22 cellular contexts compared by ENCODE assay signal in the genomic region with DNA sequence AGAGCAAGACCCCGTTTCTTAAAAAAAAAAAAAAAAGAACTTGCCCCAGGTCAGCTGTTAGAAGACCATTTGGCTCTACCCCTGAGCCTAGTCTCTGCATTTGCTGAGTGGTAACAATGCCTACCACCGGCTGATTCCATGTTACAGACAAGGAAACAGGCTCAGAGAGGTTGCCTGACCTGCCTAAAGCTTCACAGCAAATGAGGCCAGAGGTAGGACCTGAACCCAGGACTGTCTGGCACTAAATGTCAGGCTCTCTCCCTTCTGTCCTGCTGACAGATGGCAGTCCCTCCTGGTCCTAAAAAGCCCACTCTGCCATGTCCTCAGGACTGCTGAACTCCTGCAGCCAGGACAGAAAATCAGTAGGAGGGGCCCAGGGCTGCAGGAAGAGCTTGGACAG. TPM values are rescaled to one million over a fixed set of nuclear protein-coding genes. Genes with fewer than 3 reads are reported as not detected.
DNase-seq lines count a peak whose midpoint lies in the region; ATAC-seq, FAIRE-seq and TF ChIP-seq lines count a peak whose summit lies in the region.
"Had no signal": no experiment of that assay in that cellular context is flagged by ENCODE, and none has a peak within 500 bp of the region (broad histone marks: within the 10 kb centered on the region; RNA-seq: fewer than 3 reads in every experiment).

No MANE protein-coding gene starts in this region.

- no peak overlapping the region for H4K91ac ChIP-seq in mesenchymal stem cell (ENCODE audit: low read length)

- no peak for TF ChIP-seq POLR2A in K562 (conservative IDR thresholded peaks at IDR 0.05)

- DNase-seq in H7: peak; percentile 12
- no peak for DNase-seq in K562 (ENCODE audit: extremely low read depth in 1 of 4, low spot score in 3 of 4)
- DNase-seq in mucosa of descending colon: no peak
- DNase-seq in mesenchymal stem cell: no peak
- DNase-seq: ACHN; BE2C; C1 segment of cervical spinal cord; CD4-positive, CD25-positive, alpha-beta regulatory T cell; CD8-positive, alpha-beta memory T cell; COR-L47; DMS 273 treated with DMSO at 0.1 percent for 48 hours; DMS53; DND-41; EL; HCEC 1CT; HFFc6; KG1 had no signal

- no peak overlapping the region for H3K23ac ChIP-seq in mesenchymal stem cell (ENCODE audit: low read length in 2 of 2)

- no peak overlapping the region for H3K14ac ChIP-seq in mesenchymal stem cell (ENCODE audit: low read length in 2 of 2)

- H3K18ac ChIP-seq in mesenchymal stem cell (ENCODE audit: low read depth in 1 of 2, low read length in 2 of 2): no peak overlapping the region

- ATAC-seq in K562 (no peak), mucosa of descending colon (no peak)
- ATAC-seq: GM12878 had no signal

- in situ Hi-C loops in K562 (cut with MboI): no loop called here

- H4K8ac ChIP-seq in mesenchymal stem cell (ENCODE audit: low read length): no peak overlapping the region

- H3K27me3 ChIP-seq in H7 (ENCODE audit: control insufficient read depth, insufficient read depth, low read length) (no peaks in the 10 kb centered on the region), K562 (ENCODE audit: control insufficient read depth in 2 of 2, insufficient read depth in 2 of 2, low read length in 2 of 2) (peaks cover 0 to 4% of the 10 kb centered on the region in 2 experiments; a peak in 1 of 5 replicates), mesenchymal stem cell (ENCODE audit: control insufficient read depth in 1 of 2, insufficient read depth in 1 of 2, low read length in 2 of 2) (no peaks in the 10 kb centered on the region)
- H3K27me3 ChIP-seq: BE2C had no signal

- H3K4ac ChIP-seq in mesenchymal stem cell (ENCODE audit: low read depth in 1 of 2, low read length in 2 of 2): no peak overlapping the region

- H3K36me3 ChIP-seq in H7 (replicated peaks; ENCODE audit: control insufficient read depth, insufficient read depth, low read length) (no peaks in the 10 kb centered on the region), K562 (ENCODE audit: control insufficient read depth, insufficient read depth, low read length) (no peaks in the 10 kb centered on the region), mucosa of descending colon (ENCODE audit: low read depth) (no peaks in the 10 kb centered on the region), mesenchymal stem cell (ENCODE audit: control insufficient read depth in 1 of 2, insufficient read depth in 2 of 2, low read depth in 1 of 2, low read length in 2 of 2) (peaks cover 0 to 6% of the 10 kb centered on the region in 2 experiments)
- H3K36me3 ChIP-seq: BE2C had no signal

- H3K4me2 ChIP-seq in K562 (ENCODE audit: insufficient read depth, low read length) (no peak overlapping the region), mesenchymal stem cell (ENCODE audit: low read length, poor library complexity, severe bottlenecking) (no peak overlapping the region)

- H2BK5ac ChIP-seq in mesenchymal stem cell (ENCODE audit: low read depth, low read length, poor library complexity, severe bottlenecking): no peak overlapping the region

- intact Hi-C loops in K562 (cut with micrococcal nuclease): no loop called here
- intact Hi-C loops in mucosa of descending colon (cut with DNase I, micrococcal nuclease): no loop called here

- POLR2A ChIA-PET in K562 (lab: Yijun Ruan, JAX): interaction anchor here (0.9 kb wide), 1 partner anchor 16 kb away, joined by 4 read pairs; no protein-coding TSS in a partner anchor

- H3K79me1 ChIP-seq in mesenchymal stem cell (replicated peaks; ENCODE audit: low read length, poor library complexity, severe bottlenecking): peaks cover 20% of the 10 kb centered on the region

- no peaks in the 10 kb centered on the region for H4K20me1 ChIP-seq in K562 (replicated peaks; ENCODE audit: control insufficient read depth, insufficient read depth, low read length)

- H3K9me3 ChIP-seq in K562 (replicated peaks; ENCODE audit: control insufficient read depth, insufficient read depth, low read depth, low read length) (no peaks in the 10 kb centered on the region), mucosa of descending colon (no peaks in the 10 kb centered on the region), mesenchymal stem cell (ENCODE audit: control insufficient read depth, low read length) (no peaks in the 10 kb centered on the region)
- H3K9me3 ChIP-seq: BE2C had no signal

- no peak for FAIRE-seq in K562 (lab: Jason Lieb, UNC)
- FAIRE-seq: GM12878, GM19239, H1 had no signal

- no peaks in the 10 kb centered on the region for H3K79me2 ChIP-seq in K562 (ENCODE audit: control insufficient read depth, insufficient read depth, low read length)

- no peak overlapping the region for H2BK120ac ChIP-seq in mesenchymal stem cell (ENCODE audit: low read depth, low read length)

- CTCF ChIA-PET in K562 (lab: Yijun Ruan, JAX; ENCODE audit: low intra/inter-chr PET ratio): no interaction called here

- no peak overlapping the region for H3K9ac ChIP-seq in K562 (ENCODE audit: insufficient read depth in 1 of 2, low read depth in 2 of 2, low read length in 2 of 2)
- no peak overlapping the region for H3K9ac ChIP-seq in mesenchymal stem cell (ENCODE audit: low read length)

- no peak overlapping the region for H3K4me3 ChIP-seq in H7 (ENCODE audit: insufficient read depth, low read depth, low read length)
- H3K4me3 ChIP-seq in K562: no peak overlapping the region
- no peak overlapping the region for H3K4me3 ChIP-seq in mucosa of descending colon
- H3K4me3 ChIP-seq in mesenchymal stem cell (ENCODE audit: insufficient read depth in 1 of 2, low read depth in 1 of 2, low read length in 2 of 2): no peak overlapping the region
- H3K4me3 ChIP-seq: GM12878 had no signal

- no peak overlapping the region for H2AK5ac ChIP-seq in mesenchymal stem cell (ENCODE audit: low read length, severe bottlenecking)

- peaks cover 16 to 30% of the 10 kb centered on the region in 2 experiments; a peak in 4 of 5 replicates for H3K4me1 ChIP-seq in K562 (replicated peaks in 1 of 2; ENCODE audit: control insufficient read depth in 2 of 2, insufficient read depth in 2 of 2, low read length in 2 of 2)
- no peaks in the 10 kb centered on the region for H3K4me1 ChIP-seq in mucosa of descending colon (ENCODE audit: low read depth)
- peaks cover 31% of the 10 kb centered on the region for H3K4me1 ChIP-seq in mesenchymal stem cell (ENCODE audit: control insufficient read depth, insufficient read depth, low read depth, low read length)
- H3K4me1 ChIP-seq: BE2C had no signal

- H3K27ac ChIP-seq in K562 (ENCODE audit: extremely low read depth, low read depth, low read length) (no peak overlapping the region), mesenchymal stem cell (ENCODE audit: low read length, poor library complexity, severe bottlenecking) (no peak overlapping the region)
- H3K27ac ChIP-seq: HL-60 had no signal

- TF ChIP-seq RAD21 in K562 (CRISPR knock-in tag; conservative IDR thresholded peaks at IDR 0.05 in 1 of 2, IDR thresholded peaks at IDR 0.05 in 1 of 2): no peak

- no TSS peak for BruUV-seq in K562 (replicated peaks; lab: Mats Ljungman, UMichigan)

- H2AFZ ChIP-seq in K562 (ENCODE audit: low read depth, low read length): no peak overlapping the region
- H2AFZ ChIP-seq in mesenchymal stem cell (ENCODE audit: low read depth, low read length): no peak overlapping the region

- TF ChIP-seq EP300 in K562 (IDR thresholded peaks at IDR 0.05; ENCODE audit: low read length): no peak

- no peaks in the 10 kb centered on the region for H3K9me1 ChIP-seq in K562 (ENCODE audit: control insufficient read depth, insufficient read depth, low read length)

- no peak overlapping the region for H2BK12ac ChIP-seq in mesenchymal stem cell (ENCODE audit: low read length in 2 of 2)

- no peak overlapping the region for H2BK15ac ChIP-seq in mesenchymal stem cell (ENCODE audit: low read depth, poor library complexity, severe bottlenecking)

- 6% methylated on average over 2 of the region's 2 CpGs for WGBS in K562 (ENCODE audit: insufficient coverage, low coverage, missing lambda C conversion rate)
- 74% methylated on average over 2 of the region's 2 CpGs for WGBS in mesenchymal stem cell

- no peak for TF ChIP-seq CTCF in K562 (IDR thresholded peaks at IDR 0.05 in 2 of 3, conservative IDR thresholded peaks at IDR 0.05 in 1 of 3; ENCODE audit: insufficient read depth in 2 of 3, low read depth in 1 of 3, low read length in 3 of 3)
- TF ChIP-seq CTCF in mucosa of descending colon (IDR thresholded peaks at IDR 0.05): no peak

RNA-seq across cellular contexts. Expression of a gene that starts 5.8 kb away (rescaled TPM):
- total RNA-seq in H7 (2014; rRNA removed; shearing (Covaris generic)): 1.3 and 4.1 TPM in 2 replicates
- total RNA-seq in K562 (2011; cell fraction: chromatin; rRNA removed; ENCODE audit: low replicate concordance): 15.5 and 33.2 TPM in 2 replicates
- 14.7 and 18.7 TPM in 2 replicates for total RNA-seq in K562 (2011; cell fraction: nucleolus; rRNA removed)
- total RNA-seq in K562 (2011; cell fraction: nucleoplasm; rRNA removed): 20.5 and 24.8 TPM in 2 replicates
- total RNA-seq in K562 (2014; rRNA removed) (0.78 and 0.86 TPM in 2 replicates), K562 (2014; rRNA removed; fragmentation: Illumina TruSeq; extraction: Trizol) (0.73 and 0.80 TPM in 2 replicates), K562 (2015; rRNA removed; fragmentation: Illumina TruSeq; extraction: Trizol) (0.79 and 1.1 TPM in 2 replicates), K562 (2021) (1.5 and 2.5 TPM in 2 replicates), mucosa of descending colon (1 to 10 TPM in 1 of 3 donors, under 1 TPM in 2; 0.14 to 2.8 (median 0.84) TPM)
- polyA plus RNA-seq in K562 (2011; rRNA removed) (1.2 and 3.0 TPM in 2 replicates), K562 (2014; fragmentation: Illumina TruSeq; extraction: Trizol) (0.80 and 1.6 TPM in 2 replicates), K562 (2014; fragmentation: Nextera tagmentation; extraction: Ambion mirVana) (under 1 TPM; 0.07 to 0.08 TPM), K562 (2014; rRNA removed) (1.2 and 2.1 TPM in 2 replicates)
- polyA plus RNA-seq in K562 (2011; cell fraction: cytosol; rRNA removed): 1.3 and 2.3 TPM in 2 replicates
- 13.0 and 14.6 TPM in 2 replicates for polyA plus RNA-seq in K562 (2011; cell fraction: nucleus; rRNA removed)
- 1.4 and 2.7 TPM in 2 replicates for polyA plus RNA-seq in K562 (2012)
- polyA minus RNA-seq in K562 (2011; rRNA and poly(A)+ RNA removed): 3.0 and 6.1 TPM in 2 replicates
- 2.7 and 3.6 TPM in 2 replicates for polyA minus RNA-seq in K562 (2011; cell fraction: cytosol; rRNA and poly(A)+ RNA removed)
- polyA minus RNA-seq in K562 (2011; cell fraction: nucleus; rRNA and poly(A)+ RNA removed): 5.5 and 8.1 TPM in 2 replicates
- polyA plus RNA-seq in mesenchymal stem cell (2013, experiment 1 of 2): 0.47 TPM
- polyA plus RNA-seq in mesenchymal stem cell (2013, experiment 2 of 2): 0.37 TPM
- polyA plus RNA-seq: CD4-positive, CD25-positive, alpha-beta regulatory T cell had no signal

RNA-seq across cellular contexts. Expression of a gene that starts 19.7 kb away (rescaled TPM):
- total RNA-seq in H7 (2014; rRNA removed; shearing (Covaris generic)): 4.4 and 8.2 TPM in 2 replicates
- total RNA-seq in K562 (2011; cell fraction: chromatin; rRNA removed; ENCODE audit: low replicate concordance): 10.2 and 37.3 TPM in 2 replicates
- total RNA-seq in K562 (2011; cell fraction: nucleolus; rRNA removed): 37.7 and 50.4 TPM in 2 replicates
- 23.5 and 27.4 TPM in 2 replicates for total RNA-seq in K562 (2011; cell fraction: nucleoplasm; rRNA removed)
- total RNA-seq in K562 (2014; rRNA removed) (49.1 and 61.1 TPM in 2 replicates), K562 (2014; rRNA removed; fragmentation: Illumina TruSeq; extraction: Trizol) (7.6 and 10.0 TPM in 2 replicates), K562 (2015; rRNA removed; fragmentation: Illumina TruSeq; extraction: Trizol) (23.6 and 24.1 TPM in 2 replicates), K562 (2021) (43.5 and 51.9 TPM in 2 replicates), mucosa of descending colon (10 to 100 TPM; 16.5 to 27.7 (median 23.2) TPM)
- polyA plus RNA-seq in K562 (2011; rRNA removed) (10.7 and 24.4 TPM in 2 replicates), K562 (2014; fragmentation: Illumina TruSeq; extraction: Trizol) (23.0 and 30.5 TPM in 2 replicates), K562 (2014; fragmentation: Nextera tagmentation; extraction: Ambion mirVana) (1 to 10 TPM; 5.4 to 6.7 TPM), K562 (2014; rRNA removed) (39.3 and 43.9 TPM in 2 replicates)
- 30.3 and 36.8 TPM in 2 replicates for polyA plus RNA-seq in K562 (2011; cell fraction: cytosol; rRNA removed)
- 40.7 and 47.2 TPM in 2 replicates for polyA plus RNA-seq in K562 (2011; cell fraction: nucleus; rRNA removed)
- 27.3 and 32.5 TPM in 2 replicates for polyA plus RNA-seq in K562 (2012)
- 4.3 and 5.1 TPM in 2 replicates for polyA minus RNA-seq in K562 (2011; rRNA and poly(A)+ RNA removed)
- 8.5 and 17.7 TPM in 2 replicates for polyA minus RNA-seq in K562 (2011; cell fraction: cytosol; rRNA and poly(A)+ RNA removed)
- polyA minus RNA-seq in K562 (2011; cell fraction: nucleus; rRNA and poly(A)+ RNA removed): 3.9 and 6.8 TPM in 2 replicates
- polyA plus RNA-seq in mesenchymal stem cell (2013, experiment 1 of 2): 9.2 TPM
- polyA plus RNA-seq in mesenchymal stem cell (2013, experiment 2 of 2): 9.4 TPM
- total RNA-seq: CD4-positive, CD25-positive, alpha-beta regulatory T cell had no signal
- polyA plus RNA-seq: CD8-positive, alpha-beta memory T cell; IgD-negative memory B cell had no signal

RNA-seq across cellular contexts. Expression of a gene that starts 28.7 kb away (rescaled TPM):
- 13.6 and 14.2 TPM in 2 replicates for total RNA-seq in H7 (2014; rRNA removed; shearing (Covaris generic))
- total RNA-seq in K562 (2011; cell fraction: chromatin; rRNA removed; ENCODE audit: low replicate concordance): 37.7 and 76.5 TPM in 2 replicates
- total RNA-seq in K562 (2011; cell fraction: nucleolus; rRNA removed): 42.2 and 47.4 TPM in 2 replicates
- total RNA-seq in K562 (2011; cell fraction: nucleoplasm; rRNA removed): 37.8 and 42.9 TPM in 2 replicates
- total RNA-seq in K562 (2014; rRNA removed) (20.7 and 22.5 TPM in 2 replicates), K562 (2014; rRNA removed; fragmentation: Illumina TruSeq; extraction: Trizol) (11.6 and 13.0 TPM in 2 replicates), K562 (2015; rRNA removed; fragmentation: Illumina TruSeq; extraction: Trizol) (20.3 and 21.5 TPM in 2 replicates), K562 (2021) (32.1 and 45.8 TPM in 2 replicates), mucosa of descending colon (10 to 100 TPM; 74.8 to 87.7 (median 86.9) TPM)
- polyA plus RNA-seq in K562 (2011; rRNA removed) (26.9 and 29.6 TPM in 2 replicates), K562 (2014; fragmentation: Illumina TruSeq; extraction: Trizol) (30.6 and 36.8 TPM in 2 replicates), K562 (2014; fragmentation: Nextera tagmentation; extraction: Ambion mirVana) (1 to 10 TPM; 3.2 to 7.4 TPM), K562 (2014; rRNA removed) (42.6 and 48.0 TPM in 2 replicates)
- 27.4 and 36.6 TPM in 2 replicates for polyA plus RNA-seq in K562 (2011; cell fraction: cytosol; rRNA removed)
- polyA plus RNA-seq in K562 (2011; cell fraction: nucleus; rRNA removed): 78.8 and 87.4 TPM in 2 replicates
- polyA plus RNA-seq in K562 (2012): 50.6 and 58.7 TPM in 2 replicates
- 18.1 and 24.6 TPM in 2 replicates for polyA minus RNA-seq in K562 (2011; rRNA and poly(A)+ RNA removed)
- polyA minus RNA-seq in K562 (2011; cell fraction: cytosol; rRNA and poly(A)+ RNA removed): 15.8 and 19.9 TPM in 2 replicates
- 11.7 and 19.1 TPM in 2 replicates for polyA minus RNA-seq in K562 (2011; cell fraction: nucleus; rRNA and poly(A)+ RNA removed)
- polyA plus RNA-seq in mesenchymal stem cell (2013, experiment 1 of 2): 80.0 TPM
- 81.0 TPM for polyA plus RNA-seq in mesenchymal stem cell (2013, experiment 2 of 2)

RNA-seq across cellular contexts. Expression of a gene that starts 47.1 kb away (rescaled TPM):
- total RNA-seq in H7 (2014; rRNA removed; shearing (Covaris generic)): 4.1 and 5.0 TPM in 2 replicates
- 24.2 and 49.1 TPM in 2 replicates for total RNA-seq in K562 (2011; cell fraction: chromatin; rRNA removed; ENCODE audit: low replicate concordance)
- 22.3 and 24.7 TPM in 2 replicates for total RNA-seq in K562 (2011; cell fraction: nucleolus; rRNA removed)
- total RNA-seq in K562 (2011; cell fraction: nucleoplasm; rRNA removed): 17.1 and 19.1 TPM in 2 replicates
- total RNA-seq in K562 (2014; rRNA removed): 4.2 and 7.9 TPM in 2 replicates
- 2.0 and 2.5 TPM in 2 replicates for total RNA-seq in K562 (2014; rRNA removed; fragmentation: Illumina TruSeq; extraction: Trizol)
- total RNA-seq in K562 (2015; rRNA removed; fragmentation: Illumina TruSeq; extraction: Trizol): 4.6 and 5.7 TPM in 2 replicates
- 30.2 and 36.0 TPM in 2 replicates for total RNA-seq in K562 (2021)
- polyA plus RNA-seq in K562 (2011; rRNA removed): 2.2 and 3.0 TPM in 2 replicates
- 1.6 and 2.3 TPM in 2 replicates for polyA plus RNA-seq in K562 (2011; cell fraction: cytosol; rRNA removed)
- 15.4 and 22.7 TPM in 2 replicates for polyA plus RNA-seq in K562 (2011; cell fraction: nucleus; rRNA removed)
- 17.4 and 52.0 TPM in 2 replicates for polyA plus RNA-seq in K562 (2012)
- 15.0 and 20.1 TPM in 2 replicates for polyA plus RNA-seq in K562 (2014; fragmentation: Illumina TruSeq; extraction: Trizol)
- under 1 TPM; 0.08 to 0.14 TPM for polyA plus RNA-seq in K562 (2014; fragmentation: Nextera tagmentation; extraction: Ambion mirVana)
- polyA plus RNA-seq in K562 (2014; rRNA removed): 15.5 and 16.9 TPM in 2 replicates
- polyA minus RNA-seq in K562 (2011; rRNA and poly(A)+ RNA removed): 1.7 and 2.1 TPM in 2 replicates
- 10.0 and 10.3 TPM in 2 replicates for polyA minus RNA-seq in K562 (2011; cell fraction: cytosol; rRNA and poly(A)+ RNA removed)
- 6.1 and 8.6 TPM in 2 replicates for polyA minus RNA-seq in K562 (2011; cell fraction: nucleus; rRNA and poly(A)+ RNA removed)
- 10 to 100 TPM; 13.4 to 24.7 (median 13.7) TPM for total RNA-seq in mucosa of descending colon
- 11.7 TPM for polyA plus RNA-seq in mesenchymal stem cell (2013, experiment 1 of 2)
- 10.9 TPM for polyA plus RNA-seq in mesenchymal stem cell (2013, experiment 2 of 2)

RNA-seq across cellular contexts. Expression of a gene that starts 55.8 kb away (rescaled TPM):
- total RNA-seq in H7 (2014; rRNA removed; shearing (Covaris generic)): 15.3 and 18.4 TPM in 2 replicates
- 12.4 and 41.2 TPM in 2 replicates for total RNA-seq in K562 (2011; cell fraction: chromatin; rRNA removed; ENCODE audit: low replicate concordance)
- total RNA-seq in K562 (2011; cell fraction: nucleolus; rRNA removed): 46.8 and 54.4 TPM in 2 replicates
- 36.7 and 43.2 TPM in 2 replicates for total RNA-seq in K562 (2011; cell fraction: nucleoplasm; rRNA removed)
- total RNA-seq in K562 (2014; rRNA removed) (19.0 and 23.5 TPM in 2 replicates), K562 (2014; rRNA removed; fragmentation: Illumina TruSeq; extraction: Trizol) (6.3 and 7.8 TPM in 2 replicates), K562 (2015; rRNA removed; fragmentation: Illumina TruSeq; extraction: Trizol) (12.4 and 12.9 TPM in 2 replicates), K562 (2021) (21.9 and 23.3 TPM in 2 replicates), mucosa of descending colon (10 to 100 TPM; 14.6 to 24.6 (median 15.4) TPM)
- polyA plus RNA-seq in K562 (2011; rRNA removed) (15.8 and 29.7 TPM in 2 replicates), K562 (2014; fragmentation: Illumina TruSeq; extraction: Trizol) (14.1 and 18.0 TPM in 2 replicates), K562 (2014; fragmentation: Nextera tagmentation; extraction: Ambion mirVana) (1 to 10 TPM; 4.9 to 5.8 TPM), K562 (2014; rRNA removed) (16.5 and 19.0 TPM in 2 replicates)
- polyA plus RNA-seq in K562 (2011; cell fraction: cytosol; rRNA removed): 44.9 and 57.8 TPM in 2 replicates
- polyA plus RNA-seq in K562 (2011; cell fraction: nucleus; rRNA removed): 25.0 and 28.3 TPM in 2 replicates
- 19.4 and 52.1 TPM in 2 replicates for polyA plus RNA-seq in K562 (2012)
- polyA minus RNA-seq in K562 (2011; rRNA and poly(A)+ RNA removed): 12.8 and 14.8 TPM in 2 replicates
- polyA minus RNA-seq in K562 (2011; cell fraction: cytosol; rRNA and poly(A)+ RNA removed): 15.8 and 19.1 TPM in 2 replicates
- polyA minus RNA-seq in K562 (2011; cell fraction: nucleus; rRNA and poly(A)+ RNA removed): 9.3 and 12.7 TPM in 2 replicates
- polyA plus RNA-seq in mesenchymal stem cell (2013, experiment 1 of 2): 63.4 TPM
- 64.8 TPM for polyA plus RNA-seq in mesenchymal stem cell (2013, experiment 2 of 2)
